Comparison of ENCODE assay signal across 13 cellular contexts in genomic region chr17:81230043-81230820, GRCh38. TPM values are rescaled to one million over a fixed set of nuclear protein-coding genes. Genes with fewer than 3 reads are reported as not detected.
DNase-seq lines count a peak whose midpoint lies in the region; ATAC-seq and TF ChIP-seq lines count a peak whose summit lies in the region.
"Had no signal": no experiment of that assay in that cellular context is flagged by ENCODE, and none has a peak within 500 bp of the region (broad histone marks: within the 10 kb centered on the region; RNA-seq: fewer than 3 reads in every experiment).

No MANE protein-coding gene starts in this region.

- H3K4me3 ChIP-seq in heart left ventricle (no peak overlapping the region), right atrium auricular region (no peak overlapping the region), Panc1 (ENCODE audit: low read depth in 2 of 2, low read length in 2 of 2) (no peak overlapping the region), fibroblast of villous mesenchyme (ENCODE audit: low read depth, low read length) (no peak overlapping the region), upper lobe of right lung (no peak overlapping the region)
- H3K4me3 ChIP-seq: adrenal gland had no signal

- H3K27me3 ChIP-seq in heart left ventricle (no peaks in the 10 kb centered on the region), right atrium auricular region (no peaks in the 10 kb centered on the region), Panc1 (ENCODE audit: control insufficient read depth, insufficient read depth, low read length) (no peaks in the 10 kb centered on the region), upper lobe of right lung (no peaks in the 10 kb centered on the region)
- H3K27me3 ChIP-seq: adrenal gland, neutrophil had no signal

- H3K4me1 ChIP-seq in heart left ventricle, result peaks cover 0 to 9% (median 0%) of the 10 kb centered on the region in 12 donors
- H3K4me1 ChIP-seq in right atrium auricular region, result no peaks in the 10 kb centered on the region
- peaks cover 3% of the 10 kb centered on the region; the same call in 1 of the 2 replicates for H3K4me1 ChIP-seq in Panc1 (ENCODE audit: control insufficient read depth, insufficient read depth, low read length)
- H3K4me1 ChIP-seq in upper lobe of right lung, result no peaks in the 10 kb centered on the region
- H3K4me1 ChIP-seq: adrenal gland had no signal

- ATAC-seq in heart left ventricle, result peak in 2 of 4 donors; percentile 6 to 21
- ATAC-seq in Panc1, result peak; percentile 70
- ATAC-seq in upper lobe of right lung, result peak; percentile 4
- ATAC-seq in HG03097 (IDR thresholded peaks at IDR 0.05; ENCODE audit: low FRiP score, unreplicated experiment), result no peak

- CTCF ChIA-PET in Panc1 (lab: Charles Lee), result interaction anchor here (0.5 to 1.4 kb wide), 3 partner anchors 9 to 211 kb away, joined by 3 to 6 read pairs (median 4); partner anchors contain the start of genes NDUFAF8 and TEPSIN

- peaks cover 0 to 54% (median 28%) of the 10 kb centered on the region in 9 donors for H3K36me3 ChIP-seq in heart left ventricle
- H3K36me3 ChIP-seq in right atrium auricular region, result peaks cover 26% of the 10 kb centered on the region
- no peaks in the 10 kb centered on the region for H3K36me3 ChIP-seq in Panc1 (ENCODE audit: control insufficient read depth, insufficient read depth, low read length)
- H3K36me3 ChIP-seq in upper lobe of right lung, result peaks cover 39% of the 10 kb centered on the region

- 93 to 95% (median 93%) methylated on average over 26 of the region's 26 CpGs for WGBS in heart left ventricle, 4 donors

- no peak overlapping the region for H3K27ac ChIP-seq in heart left ventricle
- no peak overlapping the region for H3K27ac ChIP-seq in right atrium auricular region
- H3K27ac ChIP-seq in Panc1 (ENCODE audit: low read length), result no peak overlapping the region
- no peak overlapping the region for H3K27ac ChIP-seq in upper lobe of right lung
- H3K27ac ChIP-seq: adrenal gland had no signal

- intact Hi-C loops in heart left ventricle (cut with DNase I), result loop anchor here in 1 of 10 donors (10.0 kb wide), 1 partner anchor 215 kb away; no protein-coding TSS in a partner anchor
- intact Hi-C loops in Panc1 (cut with micrococcal nuclease; ENCODE audit: unreplicated experiment), result no loop called here
- intact Hi-C loops in upper lobe of right lung (cut with DNase I), result no loop called here
- intact Hi-C loops in posterior vena cava (cut with DNase I), result no loop called here

- no TSS peak for BruUV-seq in Panc1 (replicated peaks; lab: Mats Ljungman, UMichigan)

- POLR2A ChIA-PET in Panc1 (lab: Charles Lee), result no interaction called here

- DNase-seq in heart left ventricle (peak in 1 of 5 donors; percentile 25), right atrium auricular region (ENCODE audit: low spot score) (no peak), Panc1 (ENCODE audit: low read depth, low spot score) (no peak), fibroblast of villous mesenchyme (ENCODE audit: low read depth) (no peak), upper lobe of right lung (no peak), NK-92 (lab: John Stamatoyannopoulos, UW; ENCODE audit: unreplicated experiment) (no peak), posterior vena cava (ENCODE audit: low spot score) (no peak)
- DNase-seq: activated B cell treated with CpG ODN at 0.5 μM for 24 hours; CD4-positive, alpha-beta memory T cell; NCI-H2227 treated with DMSO at 0.1 percent for 48 hours had no signal

- peak in 7 of 12 donors; percentile 9 to 34 (median 22) for TF ChIP-seq CTCF in heart left ventricle (IDR thresholded peaks at IDR 0.05)
- no peak for TF ChIP-seq CTCF in right atrium auricular region (IDR thresholded peaks at IDR 0.05)
- TF ChIP-seq CTCF in Panc1 (IDR thresholded peaks at IDR 0.05), result peak; percentile 86; the same call in 1 of the 2 replicates
- peak; percentile 42 for TF ChIP-seq CTCF in fibroblast of villous mesenchyme (IDR thresholded peaks at IDR 0.05; ENCODE audit: insufficient read depth, low read depth, low read length)
- peak; percentile 22 for TF ChIP-seq CTCF in upper lobe of right lung (IDR thresholded peaks at IDR 0.05)

- TF ChIP-seq POLR2A in heart left ventricle (IDR thresholded peaks at IDR 0.05), result no peak

- in situ Hi-C loops in Panc1 (cut with HindIII; ENCODE audit: low pct_unique_long_range_greater_than_20kb, low sequenced_read_pairs), result no loop called here

- H3K9me3 ChIP-seq in heart left ventricle (peaks cover 0 to 12% (median 0%) of the 10 kb centered on the region in 12 donors), right atrium auricular region (no peaks in the 10 kb centered on the region), Panc1 (ENCODE audit: control insufficient read depth, insufficient read depth, low read depth, low read length) (no peaks in the 10 kb centered on the region), upper lobe of right lung (no peaks in the 10 kb centered on the region)
- H3K9me3 ChIP-seq: adrenal gland, neutrophil had no signal

RNA-seq across cellular contexts. Expression of gene CEP131, which starts 7.5 kb away (rescaled TPM):
- total RNA-seq in heart left ventricle, result 10 to 100 TPM in 3 of 9 donors, 1 to 10 TPM in 6; 7.0 to 15.8 (median 8.9) TPM
- 10 to 100 TPM in 1 of 2 donors, 1 to 10 TPM in 1; 8.0 to 14.7 TPM for polyA plus RNA-seq in heart left ventricle
- total RNA-seq in right atrium auricular region, result 1 to 10 TPM; 5.5 to 6.2 TPM
- total RNA-seq in Panc1 (2021; ENCODE audit: unreplicated experiment), result 26.0 TPM
- polyA plus RNA-seq in Panc1 (2012; ENCODE audit: insufficient read length), result 32.5 TPM
- 9.9 and 10.3 TPM in 2 replicates for total RNA-seq in fibroblast of villous mesenchyme
- 7.5 TPM for total RNA-seq in upper lobe of right lung
- total RNA-seq in posterior vena cava, result 1 to 10 TPM; 2.9 to 5.0 TPM

RNA-seq across cellular contexts. Expression of gene TEPSIN, which starts 8.6 kb away (rescaled TPM):
- total RNA-seq in heart left ventricle (10 to 100 TPM in 5 of 9 donors, 1 to 10 TPM in 4; 6.8 to 16.0 (median 10.2) TPM), right atrium auricular region (10 to 100 TPM; 12.3 to 14.3 TPM), Panc1 (2021; ENCODE audit: unreplicated experiment) (44.9 TPM), fibroblast of villous mesenchyme (13.2 and 17.7 TPM in 2 replicates), upper lobe of right lung (40.2 TPM), posterior vena cava (10 to 100 TPM; 17.4 to 18.4 TPM)
- 10 to 100 TPM; 12.4 to 14.4 TPM for polyA plus RNA-seq in heart left ventricle
- 35.3 TPM for polyA plus RNA-seq in Panc1 (2012; ENCODE audit: insufficient read length)

RNA-seq across cellular contexts. Expression of gene NDUFAF8, which starts 8.9 kb away (rescaled TPM):
- total RNA-seq in heart left ventricle (10 to 100 TPM; 31.8 to 77.1 (median 50.2) TPM), right atrium auricular region (10 to 100 TPM; 53.1 to 53.5 TPM), Panc1 (2021; ENCODE audit: unreplicated experiment) (75.8 TPM), fibroblast of villous mesenchyme (31.5 and 32.2 TPM in 2 replicates), upper lobe of right lung (32.6 TPM), posterior vena cava (10 to 100 TPM; 27.8 to 33.7 TPM)
- 10 to 100 TPM; 26.7 to 51.9 TPM for polyA plus RNA-seq in heart left ventricle
- polyA plus RNA-seq in Panc1 (2012; ENCODE audit: insufficient read length), result 144 TPM

Comparison
In these comparisons a context has a peak if more than half of its experiments do, and no peak if none do; other contexts are left out.
1. CTCF ChIP-seq: peak in heart left ventricle (7 of 12), Panc1 (single experiment), fibroblast of villous mesenchyme (single experiment) and upper lobe of right lung (single experiment); none in right atrium auricular region (0 of 2).